Comparison of ENCODE assay signal across 11 cellular contexts in genomic region chr6:139175389-139175788, GRCh38. TPM values are rescaled to one million over a fixed set of nuclear protein-coding genes. Genes with fewer than 3 reads are reported as not detected.
DNase-seq lines count a peak whose midpoint lies in the region; ATAC-seq and TF ChIP-seq lines count a peak whose summit lies in the region.
"Had no signal": no experiment of that assay in that cellular context is flagged by ENCODE, and none has a peak within 500 bp of the region (broad histone marks: within the 10 kb centered on the region; RNA-seq: fewer than 3 reads in every experiment).

No MANE protein-coding gene starts in this region.

- H3K36me3 ChIP-seq in testis (ENCODE audit: low read depth, missing control alignments): no peaks in the 10 kb centered on the region
- H3K36me3 ChIP-seq in esophagus squamous epithelium: peaks cover 0 to 64% (median 0%) of the 10 kb centered on the region in 3 donors

- ATAC-seq in activated CD4-positive, alpha-beta T cell treated with anti-CD3 and anti-CD28 coated beads for 36 hours: no peak
- ATAC-seq in HG02852 (IDR thresholded peaks at IDR 0.05; ENCODE audit: unreplicated experiment): peak; percentile 51

- TF ChIP-seq CTCF in neural crest cell (conservative IDR thresholded peaks at IDR 0.05) (no peak), testis (IDR thresholded peaks at IDR 0.05) (no peak), esophagus squamous epithelium (IDR thresholded peaks at IDR 0.05) (no peak)

- POLR2A ChIA-PET in activated CD4-positive, alpha-beta T cell treated with anti-CD3 and anti-CD28 coated beads for 36 hours (lab: Charles Lee): no interaction called here

- H3K27me3 ChIP-seq in testis: no peaks in the 10 kb centered on the region
- H3K27me3 ChIP-seq in esophagus squamous epithelium: no peaks in the 10 kb centered on the region

- peak overlapping the region; percentile 27 for H3K4me3 Mint-ChIP-seq in activated CD4-positive, alpha-beta T cell treated with anti-CD3 and anti-CD28 coated beads for 36 hours
- no peak overlapping the region for H3K4me3 Mint-ChIP-seq in neural crest cell

- no peak for DNase-seq in activated CD4-positive, alpha-beta T cell treated with anti-CD3 and anti-CD28 coated beads for 36 hours
- no peak for DNase-seq in activated CD4-positive, alpha-beta T cell treated with anti-CD3 and anti-CD28 coated beads, Interleukin-2, amount 50 U/mL, for 1 hour
- DNase-seq in SKM-1 (lab: John Stamatoyannopoulos, UW; ENCODE audit: unreplicated experiment) (peak; percentile 51), neural crest cell (ENCODE audit: low read depth, low spot score) (no peak), NCI-H1694 (lab: John Stamatoyannopoulos, UW) (no peak), testis (no peak), esophagus squamous epithelium (lab: John Stamatoyannopoulos, UW) (no peak)
- DNase-seq: right cardiac atrium, SW 1271 had no signal

- no peaks in the 10 kb centered on the region for H3K4me1 ChIP-seq in testis
- H3K4me1 ChIP-seq in esophagus squamous epithelium: peaks cover 0 to 31% (median 9%) of the 10 kb centered on the region in 3 donors

- H3K9me3 ChIP-seq in testis (no peaks in the 10 kb centered on the region), esophagus squamous epithelium (no peaks in the 10 kb centered on the region)

- no peaks in the 10 kb centered on the region for H3K27me3 Mint-ChIP-seq in activated CD4-positive, alpha-beta T cell treated with anti-CD3 and anti-CD28 coated beads for 36 hours
- no peaks in the 10 kb centered on the region for H3K27me3 Mint-ChIP-seq in neural crest cell (ENCODE audit: low read depth)

- intact Hi-C loops in activated CD4-positive, alpha-beta T cell treated with anti-CD3 and anti-CD28 coated beads for 36 hours (cut with DNase I, micrococcal nuclease): loop anchor here in 1 of 2 experiments (10.0 kb wide), 1 partner anchor 361 kb away; no protein-coding TSS in a partner anchor
- intact Hi-C loops in testis (cut with DNase I; ENCODE audit: low total_unique reads) (no loop called here), esophagus squamous epithelium (cut with DNase I) (no loop called here)

- CTCF ChIA-PET in activated CD4-positive, alpha-beta T cell treated with anti-CD3 and anti-CD28 coated beads for 36 hours (lab: Charles Lee): interaction anchor here (0.6 to 1.9 kb wide), 9 partner anchors 10 to 51 kb away, joined by 3 to 8 read pairs (median 4); no protein-coding TSS in a partner anchor

- H3K4me3 ChIP-seq in testis (no peak overlapping the region), esophagus squamous epithelium (no peak overlapping the region)

- H3K36me3 Mint-ChIP-seq in activated CD4-positive, alpha-beta T cell treated with anti-CD3 and anti-CD28 coated beads for 36 hours (ENCODE audit: low read depth): peaks cover 81% of the 10 kb centered on the region
- peaks cover 9% of the 10 kb centered on the region for H3K36me3 Mint-ChIP-seq in neural crest cell (ENCODE audit: low read depth)

- peaks cover 88% of the 10 kb centered on the region for H3K4me1 Mint-ChIP-seq in activated CD4-positive, alpha-beta T cell treated with anti-CD3 and anti-CD28 coated beads for 36 hours
- H3K4me1 Mint-ChIP-seq in neural crest cell: no peaks in the 10 kb centered on the region

- H3K27ac ChIP-seq in testis (no peak overlapping the region), esophagus squamous epithelium (no peak overlapping the region)
- H3K27ac ChIP-seq: epithelial cell of prostate had no signal

- TF ChIP-seq POLR2A in testis (IDR thresholded peaks at IDR 0.05) (no peak), esophagus squamous epithelium (IDR thresholded peaks at IDR 0.05) (no peak)

- 76 to 83% methylated on average over 3 of the region's 3 CpGs for WGBS in testis, 2 donors
- 42 to 66% methylated on average over 3 of the region's 3 CpGs for WGBS in esophagus squamous epithelium, 2 donors

- H3K9me3 Mint-ChIP-seq in activated CD4-positive, alpha-beta T cell treated with anti-CD3 and anti-CD28 coated beads for 36 hours (ENCODE audit: low read depth): no peaks in the 10 kb centered on the region
- no peaks in the 10 kb centered on the region for H3K9me3 Mint-ChIP-seq in neural crest cell

- H3K27ac Mint-ChIP-seq in activated CD4-positive, alpha-beta T cell treated with anti-CD3 and anti-CD28 coated beads for 36 hours: peak overlapping the region; percentile 62
- H3K27ac Mint-ChIP-seq in neural crest cell (ENCODE audit: unreplicated experiment): peak overlapping the region; percentile 68

RNA-seq across cellular contexts. Expression of gene HECA, which starts 40.5 kb away (rescaled TPM):
- 10 to 100 TPM; 51.6 to 63.4 TPM for total RNA-seq in activated CD4-positive, alpha-beta T cell treated with anti-CD3 and anti-CD28 coated beads for 36 hours
- 8.6 and 9.3 TPM in 2 replicates for total RNA-seq in neural crest cell
- 10 to 100 TPM; 40.2 to 47.4 TPM for total RNA-seq in testis
- polyA plus RNA-seq in testis (ENCODE audit: insufficient read depth, low read depth, low replicate concordance): 19.1 TPM
- total RNA-seq in esophagus squamous epithelium: 10 to 100 TPM; 29.6 to 44.4 (median 35.8) TPM
